In genomic region chr12:59149995-59150642, GRCh38 we compare ENCODE assay signal across 8 cellular contexts.
A peak's percentile ranks its signal among the peaks of the same experiment; 100 is the strongest.
DNase-seq lines count a peak whose midpoint lies in the region; ATAC-seq and TF ChIP-seq lines count a peak whose summit lies in the region.

No MANE protein-coding gene starts in this region.

- H3K9me3 ChIP-seq in NT2/D1 (ENCODE audit: insufficient read depth, low read length) (peaks cover 16% of the 10 kb centered on the region), mammary epithelial cell (replicated peaks; ENCODE audit: insufficient read depth, low read length) (peaks cover 3% of the 10 kb centered on the region), upper lobe of left lung (no peaks in the 10 kb centered on the region)

- 47% methylated on average over 2 of the region's 2 CpGs for WGBS in mammary epithelial cell (ENCODE audit: low coverage, missing lambda C conversion rate)
- 42 to 48% methylated on average over 2 of the region's 2 CpGs for WGBS in upper lobe of left lung, 2 donors

- no peak overlapping the region for H3K9ac ChIP-seq in NT2/D1 (ENCODE audit: insufficient read length, low read depth)
- no peak overlapping the region for H3K9ac ChIP-seq in mammary epithelial cell (ENCODE audit: insufficient read depth, low read length)

- H3K4me3 Mint-ChIP-seq in activated T-cell treated with anti-CD3 and anti-CD28 coated beads, Interleukin-2, amount 50 U/mL, for 4 hours: no peak overlapping the region

- dilution Hi-C loops in mammary epithelial cell (cut with HindIII; ENCODE audit: low sequenced_read_pairs): no loop called here

- no peaks in the 10 kb centered on the region for H3K4me1 Mint-ChIP-seq in activated T-cell treated with anti-CD3 and anti-CD28 coated beads, Interleukin-2, amount 50 U/mL, for 4 hours (ENCODE audit: low read depth)

- H3K36me3 Mint-ChIP-seq in activated T-cell treated with anti-CD3 and anti-CD28 coated beads, Interleukin-2, amount 50 U/mL, for 4 hours (ENCODE audit: insufficient read depth): no peaks in the 10 kb centered on the region

- DNase-seq in activated T-cell treated with anti-CD3 and anti-CD28 coated beads, Interleukin-2, amount 50 U/mL, for 4 hours: no peak
- DNase-seq in activated T-cell treated with anti-CD3 and anti-CD28 coated beads, Interleukin-2, amount 50 U/mL, for 1 hour: no peak
- peak; percentile 91 for DNase-seq in H4 (ENCODE audit: low spot score)
- DNase-seq in KBM-7: peak; percentile 72
- peak; percentile 70 for DNase-seq in NT2/D1 (ENCODE audit: low read depth, low spot score)
- DNase-seq in mammary epithelial cell: peak; percentile 68
- no peak for DNase-seq in left colon
- DNase-seq in upper lobe of left lung: no peak

- no peak overlapping the region for H3K4me2 ChIP-seq in mammary epithelial cell (ENCODE audit: insufficient read depth, low read depth, low read length)

- H3K4me3 ChIP-seq in NT2/D1 (ENCODE audit: insufficient read length, low read depth): no peak overlapping the region
- no peak overlapping the region for H3K4me3 ChIP-seq in mammary epithelial cell (replicated peaks in 1 of 3; ENCODE audit: insufficient read depth in 1 of 3, low read depth in 2 of 3, low read length in 3 of 3)
- H3K4me3 ChIP-seq in upper lobe of left lung: no peak overlapping the region

- no peaks in the 10 kb centered on the region for H3K36me3 ChIP-seq in NT2/D1 (ENCODE audit: insufficient read depth, insufficient read length, low read length)
- H3K36me3 ChIP-seq in mammary epithelial cell (ENCODE audit: insufficient read depth, low read length): no peaks in the 10 kb centered on the region
- H3K36me3 ChIP-seq in upper lobe of left lung: no peaks in the 10 kb centered on the region

- CTCF ChIA-PET in mammary epithelial cell (lab: Charles Lee; ENCODE audit: low non-redundant PET): no interaction called here

- no peak overlapping the region for H3K27ac ChIP-seq in mammary epithelial cell (ENCODE audit: insufficient read depth, low read depth, low read length)
- no peak overlapping the region for H3K27ac ChIP-seq in upper lobe of left lung

- BruUV-seq in mammary epithelial cell (replicated peaks; lab: Mats Ljungman, UMichigan): no TSS peak

- no peak overlapping the region for H2AFZ ChIP-seq in mammary epithelial cell (ENCODE audit: low read depth, low read length)

- no peaks in the 10 kb centered on the region for H3K27me3 ChIP-seq in NT2/D1 (ENCODE audit: insufficient read depth, insufficient read length)
- H3K27me3 ChIP-seq in mammary epithelial cell (ENCODE audit: insufficient read depth, low read length): no peaks in the 10 kb centered on the region
- no peaks in the 10 kb centered on the region for H3K27me3 ChIP-seq in upper lobe of left lung

- TF ChIP-seq EP300 in upper lobe of left lung (IDR thresholded peaks at IDR 0.05): no peak

- in situ Hi-C loops in KBM-7 (cut with MboI; ENCODE audit: low pct_unique_long_range_greater_than_20kb, low sequenced_read_pairs) (no loop called here), mammary epithelial cell (cut with MboI; ENCODE audit: low sequenced_read_pairs in 2 of 2) (loop anchor here (10.0 to 25.0 kb wide), 2 partner anchors 605 to 1163 kb away; no protein-coding TSS in a partner anchor)

- intact Hi-C loops in mammary epithelial cell (cut with micrococcal nuclease): loop anchor here (1.0 to 10.0 kb wide), 6 partner anchors 37 to 1167 kb away; no protein-coding TSS in a partner anchor
- intact Hi-C loops in left colon (cut with DNase I, micrococcal nuclease): loop anchor here in 1 of 2 donors (5.0 to 10.0 kb wide), 3 partner anchors 38 to 803 kb away; no protein-coding TSS in a partner anchor

- H3K4me1 ChIP-seq in NT2/D1 (ENCODE audit: insufficient read depth, insufficient read length) (no peaks in the 10 kb centered on the region), mammary epithelial cell (ENCODE audit: insufficient read depth, low read length) (no peaks in the 10 kb centered on the region), upper lobe of left lung (no peaks in the 10 kb centered on the region)

- no peak for TF ChIP-seq POLR2A in upper lobe of left lung (IDR thresholded peaks at IDR 0.05)

- no peaks in the 10 kb centered on the region for H3K79me2 ChIP-seq in mammary epithelial cell (ENCODE audit: insufficient read depth, low read length)

- H4K20me1 ChIP-seq in mammary epithelial cell (ENCODE audit: insufficient read depth, low read length): no peaks in the 10 kb centered on the region

- no peaks in the 10 kb centered on the region for H3K27me3 Mint-ChIP-seq in activated T-cell treated with anti-CD3 and anti-CD28 coated beads, Interleukin-2, amount 50 U/mL, for 4 hours (ENCODE audit: low read depth)

- ATAC-seq in activated T-cell treated with anti-CD3 and anti-CD28 coated beads, Interleukin-2, amount 50 U/mL, for 4 hours: peak; percentile 50 to 58
- peak; percentile 99 for ATAC-seq in left colon
- ATAC-seq in upper lobe of left lung (ENCODE audit: low FRiP score in 2 of 2): peak; percentile 83 to 93

- H3K9me3 Mint-ChIP-seq in activated T-cell treated with anti-CD3 and anti-CD28 coated beads, Interleukin-2, amount 50 U/mL, for 4 hours: peaks cover 9% of the 10 kb centered on the region

- TF ChIP-seq CTCF in mammary epithelial cell (conservative IDR thresholded peaks at IDR 0.05 in 1 of 2, IDR thresholded peaks at IDR 0.05 in 1 of 2; ENCODE audit: extremely low read depth in 1 of 2, insufficient read depth in 1 of 2, low read depth in 1 of 2, low read length in 2 of 2) (peak; percentile 98 to 99), upper lobe of left lung (IDR thresholded peaks at IDR 0.05) (peak; percentile 53 to 93 (median 82))

Comparison
In these comparisons a context has a peak if more than half of its experiments do, and no peak if none do; other contexts are left out.
1. DNase-seq: peak in H4 (single experiment), KBM-7 (single experiment), NT2/D1 (single experiment) and mammary epithelial cell (single experiment); none in activated T-cell treated with anti-CD3 and anti-CD28 coated beads, Interleukin-2, amount 50 U/mL, for 4 hours (single experiment), activated T-cell treated with anti-CD3 and anti-CD28 coated beads, Interleukin-2, amount 50 U/mL, for 1 hour (single experiment), left colon (0 of 2) and upper lobe of left lung (0 of 2).
2. Peak in every context shown above with its lines, with median percentiles within 50 percentile points of each other: ATAC-seq.